In genomic region chr15:75843618-75844610, GRCh38 we compare ENCODE assay signal across 8 cellular contexts. TPM values are rescaled to one million over a fixed set of nuclear protein-coding genes. Genes with fewer than 3 reads are reported as not detected.
DNase-seq lines count a peak whose midpoint lies in the region; ATAC-seq and TF ChIP-seq lines count a peak whose summit lies in the region.

No MANE protein-coding gene starts in this region.

- peak; percentile 84 for DNase-seq in GM13976 (ENCODE audit: low spot score)
- DNase-seq in NCI-H2171 treated with DMSO at 0.1 percent for 48 hours (lab: John Stamatoyannopoulos, UW): peak; percentile 86
- DNase-seq in activated CD4-positive, alpha-beta T cell treated with anti-CD3 and anti-CD28 coated beads, Interleukin-2, amount 10 ng/mL, durations not matched to agents 7 days and 5 days: peak; percentile 54
- peak; percentile 83 for DNase-seq in coronary artery (ENCODE audit: low spot score)
- DNase-seq in left kidney (ENCODE audit: low read depth, low spot score): peak; percentile 80
- DNase-seq in stimulated activated CD4-positive, alpha-beta T cell treated with anti-CD3 and anti-CD28 coated beads, Interleukin-2, amount 100 ng/mL, for 48 hours: peak; percentile 28 to 34
- no peak for DNase-seq in NCI-H1436 treated with DMSO at 0.1 percent for 48 hours (lab: John Stamatoyannopoulos, UW)

- H3K27me3 Mint-ChIP-seq in activated CD4-positive, alpha-beta T cell treated with anti-CD3 and anti-CD28 coated beads, Interleukin-2, amount 10 ng/mL, durations not matched to agents 7 days and 5 days: peaks cover 21% of the 10 kb centered on the region

- H3K36me3 Mint-ChIP-seq in activated CD4-positive, alpha-beta T cell treated with anti-CD3 and anti-CD28 coated beads, Interleukin-2, amount 10 ng/mL, durations not matched to agents 7 days and 5 days (ENCODE audit: low read depth): peaks cover 36% of the 10 kb centered on the region

- in situ Hi-C loops in GM13976 (cut with MboI; ENCODE audit: low sequenced_read_pairs, unreplicated experiment): no loop called here

- H3K27ac Mint-ChIP-seq in activated CD4-positive, alpha-beta T cell treated with anti-CD3 and anti-CD28 coated beads, Interleukin-2, amount 10 ng/mL, durations not matched to agents 7 days and 5 days: peak overlapping the region; percentile 92

- H3K27ac ChIP-seq in coronary artery: peak overlapping the region; percentile 85 to 98

- no peaks in the 10 kb centered on the region for H3K9me3 Mint-ChIP-seq in activated CD4-positive, alpha-beta T cell treated with anti-CD3 and anti-CD28 coated beads, Interleukin-2, amount 10 ng/mL, durations not matched to agents 7 days and 5 days

- peaks cover 49% of the 10 kb centered on the region for H3K4me1 Mint-ChIP-seq in activated CD4-positive, alpha-beta T cell treated with anti-CD3 and anti-CD28 coated beads, Interleukin-2, amount 10 ng/mL, durations not matched to agents 7 days and 5 days

- H3K4me3 ChIP-seq in coronary artery: peak overlapping the region; percentile 99

- peak; percentile 43 for ATAC-seq in HG02678 (IDR thresholded peaks at IDR 0.05; ENCODE audit: unreplicated experiment)

- peak overlapping the region; percentile 93 for H3K4me3 Mint-ChIP-seq in activated CD4-positive, alpha-beta T cell treated with anti-CD3 and anti-CD28 coated beads, Interleukin-2, amount 10 ng/mL, durations not matched to agents 7 days and 5 days

- CTCF ChIA-PET in activated CD4-positive, alpha-beta T cell treated with anti-CD3 and anti-CD28 coated beads, Interleukin-2, amount 10 ng/mL, durations not matched to agents 7 days and 5 days (lab: Charles Lee): interaction anchor here (0.5 to 3.7 kb wide), 4 partner anchors 12 to 22 kb away, joined by 3 to 9 read pairs (median 4); no protein-coding TSS in a partner anchor

- POLR2A ChIA-PET in activated CD4-positive, alpha-beta T cell treated with anti-CD3 and anti-CD28 coated beads, Interleukin-2, amount 10 ng/mL, durations not matched to agents 7 days and 5 days (lab: Charles Lee): no interaction called here

- no peak for TF ChIP-seq CTCF in GM13976 (IDR thresholded peaks at IDR 0.05; ENCODE audit: borderline replicate concordance, control extremely low read depth, extremely low read depth, insufficient read depth, missing control alignments)
- TF ChIP-seq CTCF in coronary artery (IDR thresholded peaks at IDR 0.05): no peak

RNA-seq across cellular contexts. Expression of gene UBE2Q2, which starts 0.7 kb away (rescaled TPM):
- 10 to 100 TPM; 35.6 to 40.3 TPM for total RNA-seq in activated CD4-positive, alpha-beta T cell treated with anti-CD3 and anti-CD28 coated beads, Interleukin-2, amount 10 ng/mL, durations not matched to agents 7 days and 5 days

RNA-seq across cellular contexts. Expression of gene FBXO22, which starts 59.8 kb away (rescaled TPM):
- 10 to 100 TPM; 33.2 to 33.7 TPM for total RNA-seq in activated CD4-positive, alpha-beta T cell treated with anti-CD3 and anti-CD28 coated beads, Interleukin-2, amount 10 ng/mL, durations not matched to agents 7 days and 5 days
